In the genomic region with DNA sequence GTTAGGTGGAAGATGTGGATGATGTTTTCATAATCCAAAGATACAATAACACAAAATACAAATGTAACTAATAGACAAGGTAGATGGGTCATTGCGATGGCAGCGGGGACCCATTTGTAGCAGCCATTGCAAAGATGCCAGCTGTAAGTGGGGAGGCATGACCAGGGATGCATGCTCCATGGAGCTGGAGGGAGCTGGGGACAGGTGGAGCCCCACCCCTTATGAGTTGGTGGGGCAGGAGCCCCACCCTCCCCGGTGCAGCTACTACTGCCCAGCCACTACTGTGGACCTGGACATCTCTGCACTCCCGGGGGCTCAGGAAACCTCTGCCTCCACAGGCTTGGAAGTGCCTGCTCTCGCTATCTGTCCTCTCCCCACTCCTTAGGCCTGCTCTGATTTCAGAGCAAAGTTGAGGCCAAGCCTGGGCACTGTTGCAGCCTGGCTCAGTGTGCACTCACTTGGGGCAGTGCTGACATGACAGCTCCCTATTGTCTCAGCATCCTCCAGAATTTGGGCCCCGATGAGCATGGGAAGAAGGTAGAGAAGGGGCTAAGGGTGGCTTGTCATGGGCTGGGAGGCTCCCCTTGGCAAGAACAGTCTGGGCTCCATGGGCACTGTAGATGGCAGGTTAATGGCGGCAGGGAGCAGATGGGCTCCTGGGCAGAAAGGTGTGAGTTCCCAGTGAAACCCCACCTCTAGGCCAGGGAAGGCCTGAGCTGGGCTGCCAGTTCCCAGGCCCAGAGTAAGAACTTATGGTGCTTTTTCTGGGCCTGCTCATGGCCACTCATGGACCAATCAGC, we compare ENCODE assay signal across 20 cellular contexts.
"Had no signal": no experiment of that assay in that cellular context is flagged by ENCODE, and none has a peak within 500 bp of the region (broad histone marks: within the 10 kb centered on the region; RNA-seq: fewer than 3 reads in every experiment).

No MANE protein-coding gene starts in this region.

- FAIRE-seq: endometrium, islet of Langerhans, small intestine had no signal

- H3K4me1 ChIP-seq: heart right ventricle, right atrium auricular region, stomach, transverse colon had no signal

- H3K27ac ChIP-seq: heart right ventricle, neutrophil, right atrium auricular region, stomach, thoracic aorta, transverse colon had no signal

- H3K4me3 Mint-ChIP-seq: nephron had no signal

- H3K27me3 ChIP-seq: heart right ventricle, neutrophil, right atrium auricular region, stomach, transverse colon had no signal

- H3K4me3 ChIP-seq: heart right ventricle, right atrium auricular region, stomach, thoracic aorta, transverse colon had no signal

- H3K27ac Mint-ChIP-seq: nephron had no signal

- H3K4me1 Mint-ChIP-seq: nephron had no signal

- DNase-seq: caudate nucleus; effector memory CD4-positive, alpha-beta T cell; heart right ventricle; hypothalamus; kidney glomerular epithelial cell; midbrain; small intestine; stimulated activated CD4-positive, alpha-beta T cell treated with anti-CD3 and anti-CD28 coated beads, Interleukin-12 subunit alpha, Interleukin-12 subunit beta, amount 100 ng/mL, for 4 hours; stimulated activated CD4-positive, alpha-beta T cell treated with anti-CD3 and anti-CD28 coated beads, Interleukin-2, amount 100 ng/mL, for 48 hours; stomach; substantia nigra; transverse colon had no signal

- H3K9me3 ChIP-seq: neutrophil, right atrium auricular region, thoracic aorta, transverse colon had no signal

- H3K36me3 ChIP-seq: heart right ventricle, neutrophil, right atrium auricular region, stomach, thoracic aorta, transverse colon had no signal

- ATAC-seq: esophagus mucosa, left lobe of liver had no signal

- H3K9me3 Mint-ChIP-seq: nephron had no signal
